ENCODE assay signal across 12 cellular contexts in the genomic region with DNA sequence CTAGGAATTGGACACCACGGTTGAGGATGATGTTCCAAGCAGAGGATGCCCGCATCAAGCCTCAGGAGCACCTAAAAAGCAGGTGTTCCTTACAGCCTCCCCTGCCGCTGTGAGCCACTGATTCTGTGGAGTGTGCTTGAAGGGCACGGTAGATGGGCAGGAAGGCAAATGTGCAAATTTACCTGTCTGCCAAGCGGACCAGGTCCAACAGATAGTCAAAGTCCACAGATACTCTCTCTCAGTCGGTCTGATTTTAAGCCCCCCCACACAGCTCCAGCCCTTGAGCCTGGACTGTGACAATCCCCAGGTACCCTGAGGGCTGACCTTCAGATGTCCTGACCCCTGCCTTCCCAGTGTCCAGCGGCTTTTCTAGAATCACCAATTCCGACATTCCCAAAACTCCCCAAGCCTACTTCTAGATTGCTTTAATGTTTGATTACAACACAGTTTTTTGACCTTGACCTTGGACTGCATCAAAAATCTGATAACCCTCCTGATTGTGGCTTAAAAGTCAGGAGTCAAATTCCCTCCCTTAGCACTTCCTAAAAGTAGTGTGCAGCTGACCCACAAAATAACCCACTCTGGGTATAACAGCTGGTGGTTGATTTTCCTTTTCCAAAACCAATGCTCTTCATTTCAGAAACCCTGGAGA.
DNase-seq lines count a peak whose midpoint lies in the region; ATAC-seq and TF ChIP-seq lines count a peak whose summit lies in the region.
"Had no signal": no experiment of that assay in that cellular context is flagged by ENCODE, and none has a peak within 500 bp of the region (broad histone marks: within the 10 kb centered on the region; RNA-seq: fewer than 3 reads in every experiment).

No MANE protein-coding gene starts in this region.

- TF ChIP-seq CTCF in IMR-90 (conservative IDR thresholded peaks at IDR 0.05; ENCODE audit: low read depth, low read length) (no peak), MCF 10A (IDR thresholded peaks at IDR 0.05; ENCODE audit: unreplicated experiment) (no peak)

- no peaks in the 10 kb centered on the region for H3K4me1 Mint-ChIP-seq in MCF 10A (ENCODE audit: insufficient read depth, unreplicated experiment)
- H3K4me1 Mint-ChIP-seq: B cell had no signal

- CTCF ChIA-PET in IMR-90 (lab: Yijun Ruan, JAX) (interaction anchor here (0.5 kb wide), 1 partner anchor 611 kb away, joined by 3 read pairs; no protein-coding TSS in a partner anchor), MCF 10A (lab: Yijun Ruan, JAX) (interaction anchor here (0.6 to 1.3 kb wide), 3 partner anchors 514 to 1333 kb away, joined by 3 to 5 read pairs (median 5); no protein-coding TSS in a partner anchor)

- H4K8ac ChIP-seq in IMR-90 (ENCODE audit: low read depth in 2 of 2, low read length in 2 of 2), result 0 out of 4 replicates have a peak overlapping the region, but pooled peaks of 1 of the 2 experiments have one; percentile 4

- no peaks in the 10 kb centered on the region for H3K27me3 Mint-ChIP-seq in MCF 10A (ENCODE audit: insufficient read depth, unreplicated experiment)

- H3K27ac Mint-ChIP-seq in MCF 10A (ENCODE audit: low read depth, unreplicated experiment), result no peak overlapping the region
- H3K27ac Mint-ChIP-seq: B cell; CD8-positive, alpha-beta T cell had no signal

- TF ChIP-seq POLR2A in IMR-90 (IDR thresholded peaks at IDR 0.05; ENCODE audit: low read depth, low read length) (no peak), GM18505 (IDR thresholded peaks at IDR 0.05; ENCODE audit: borderline replicate concordance, extremely low read depth, insufficient read depth, insufficient read length) (no peak)

- peak overlapping the region; percentile 4 for H3K4ac ChIP-seq in IMR-90 (ENCODE audit: low read depth, low read length)

- no peaks in the 10 kb centered on the region for H3K27me3 ChIP-seq in IMR-90 (ENCODE audit: control insufficient read depth, insufficient read depth, low read length)
- H3K27me3 ChIP-seq in GM23248 (replicated peaks; ENCODE audit: insufficient read depth), result no peaks in the 10 kb centered on the region
- H3K27me3 ChIP-seq: BLaER1 treated with 17β-estradiol and CSF1 and Interleukin-3, amounts not matched to agents 10 nM and 100 nM had no signal

- H4K5ac ChIP-seq in IMR-90 (ENCODE audit: low read depth, low read length), result no peak overlapping the region; the same call in 1 of the 2 replicates

- peak overlapping the region; percentile 9; the same call in 1 of the 3 replicates for H2BK15ac ChIP-seq in IMR-90 (ENCODE audit: low read depth, low read length)

- peaks cover 0 to 8% of the 10 kb centered on the region in 2 experiments; a peak in 1 of 4 replicates for H3K79me1 ChIP-seq in IMR-90 (ENCODE audit: low read depth in 1 of 2, low read length in 2 of 2)

- no peaks in the 10 kb centered on the region for H3K9me3 Mint-ChIP-seq in MCF 10A (ENCODE audit: unreplicated experiment)
- H3K9me3 Mint-ChIP-seq: CD8-positive, alpha-beta T cell had no signal

- H3K4me3 Mint-ChIP-seq in MCF 10A (ENCODE audit: unreplicated experiment), result no peak overlapping the region
- H3K4me3 Mint-ChIP-seq: B cell; CD8-positive, alpha-beta T cell had no signal

- dilution Hi-C loops in IMR-90 (cut with HindIII; ENCODE audit: low sequenced_read_pairs, unreplicated experiment), result no loop called here

- no peak overlapping the region for H3K9ac ChIP-seq in IMR-90 (ENCODE audit: low read depth, low read length)
- H3K9ac ChIP-seq in GM23248, result no peak overlapping the region
- H3K9ac ChIP-seq: BLaER1 treated with 17β-estradiol and CSF1 and Interleukin-3, amounts not matched to agents 10 nM and 100 nM had no signal

- POLR2A ChIA-PET in IMR-90 (lab: Charles Lee; ENCODE audit: unreplicated experiment), result no interaction called here
- POLR2A ChIA-PET in MCF 10A (lab: Yijun Ruan, JAX), result no interaction called here

- no peaks in the 10 kb centered on the region for H3K9me2 ChIP-seq in GM23248 (ENCODE audit: insufficient read depth)

- no peak overlapping the region for H3K56ac ChIP-seq in IMR-90 (ENCODE audit: extremely low read depth, insufficient read depth, low read length)

- no peak overlapping the region for H3K4me3 ChIP-seq in IMR-90 (ENCODE audit: insufficient read depth, low read depth, low read length)
- no peak overlapping the region for H3K4me3 ChIP-seq in GM23248
- H3K4me3 ChIP-seq: BLaER1 treated with 17β-estradiol and CSF1 and Interleukin-3, amounts not matched to agents 10 nM and 100 nM; HAP-1 had no signal

- H2AK9ac ChIP-seq in IMR-90 (replicated peaks; ENCODE audit: low read depth, low read length, poor library complexity), result peak overlapping the region; percentile 15

- peak overlapping the region; percentile 75; the same call in 1 of the 2 replicates for H2BK20ac ChIP-seq in IMR-90 (ENCODE audit: low read depth, low read length)

- TF ChIP-seq RAD21 in IMR-90 (IDR thresholded peaks at IDR 0.05; ENCODE audit: low read length), result no peak

- peak overlapping the region; percentile 40 for H2AFZ ChIP-seq in IMR-90 (replicated peaks; ENCODE audit: low read length, poor library complexity)
- H2AFZ ChIP-seq in GM23248, result no peak overlapping the region

- H2BK5ac ChIP-seq in IMR-90 (ENCODE audit: low read depth, low read length, poor library complexity, severe bottlenecking), result no peak overlapping the region

- no peak for DNase-seq in IMR-90
- DNase-seq in left lobe of liver (ENCODE audit: low spot score), result peak; percentile 82
- peak; percentile 17 for DNase-seq in myocyte (ENCODE audit: low read depth)
- no peak for DNase-seq in GM23248
- DNase-seq in MCF 10A (ENCODE audit: unreplicated experiment), result no peak
- DNase-seq: CD8-positive, alpha-beta T cell; DMS79 treated with DMSO at 0.1 percent for 48 hours; GF-D8 had no signal

- intact Hi-C loops in IMR-90 (cut with micrococcal nuclease), result no loop called here
- intact Hi-C loops in MCF 10A (cut with micrococcal nuclease), result loop anchor here (5.0 kb wide), 1 partner anchor 1510 kb away; no protein-coding TSS in a partner anchor

- H4K91ac ChIP-seq in IMR-90 (ENCODE audit: insufficient read depth, low read depth, low read length), result peak overlapping the region; percentile 9

- 100% methylated on average over 3 of the region's 8 CpGs; no CpG with 5 or more reads in 1 of the 2 experiments for WGBS in IMR-90 (ENCODE audit: extremely low coverage in 2 of 2, insufficient read length in 1 of 2), 2 experiments
- 91 to 93% methylated on average over 8 of the region's 8 CpGs for WGBS in GM23248 (ENCODE audit: low coverage in 1 of 2, low lambda C conversion rate in 2 of 2, missing lambda C conversion rate in 2 of 2), 2 experiments

- in situ Hi-C loops in IMR-90 (cut with MboI; ENCODE audit: low sequenced_read_pairs) (no loop called here), GM23248 (cut with MboI) (no loop called here)

- no peak overlapping the region for H3K27ac ChIP-seq in IMR-90 (ENCODE audit: insufficient read depth, low read length)
- no peak overlapping the region for H3K27ac ChIP-seq in GM23248
- H3K27ac ChIP-seq: BLaER1 treated with 17β-estradiol and CSF1 and Interleukin-3, amounts not matched to agents 10 nM and 100 nM had no signal

- peak overlapping the region; percentile 30 for H2BK120ac ChIP-seq in IMR-90 (ENCODE audit: low read depth, low read length)

- 0 out of 2 replicates have a peak, but pooled peaks cover 3% of the 10 kb centered on the region for H3K9me1 ChIP-seq in IMR-90 (ENCODE audit: insufficient read depth, low read length)

- H3K36me3 ChIP-seq in IMR-90 (ENCODE audit: control insufficient read depth, insufficient read depth, low read length) (no peaks in the 10 kb centered on the region), GM23248 (ENCODE audit: low read depth) (no peaks in the 10 kb centered on the region)
- H3K36me3 ChIP-seq: BLaER1 treated with 17β-estradiol and CSF1 and Interleukin-3, amounts not matched to agents 10 nM and 100 nM; HAP-1 had no signal

- H3K9me3 ChIP-seq in IMR-90 (ENCODE audit: control insufficient read depth, insufficient read depth, low read length) (no peaks in the 10 kb centered on the region), GM23248 (ENCODE audit: low read depth) (no peaks in the 10 kb centered on the region)
- H3K9me3 ChIP-seq: BLaER1 treated with 17β-estradiol and CSF1 and Interleukin-3, amounts not matched to agents 10 nM and 100 nM; HAP-1 had no signal

- no peak overlapping the region; the same call in 1 of the 2 replicates for H3K18ac ChIP-seq in IMR-90 (ENCODE audit: low read depth, low read length)

- H3K4me1 ChIP-seq in IMR-90 (ENCODE audit: control insufficient read depth, insufficient read depth, low read length) (peaks cover 6% of the 10 kb centered on the region), GM23248 (ENCODE audit: insufficient read depth) (peaks cover 11% of the 10 kb centered on the region)
- H3K4me1 ChIP-seq: BLaER1 treated with 17β-estradiol and CSF1 and Interleukin-3, amounts not matched to agents 10 nM and 100 nM; HAP-1 had no signal

- H3F3A ChIP-seq in GM23248 (ENCODE audit: insufficient read depth), result no peaks in the 10 kb centered on the region

- H3K14ac ChIP-seq in IMR-90 (replicated peaks; ENCODE audit: low read depth, low read length), result no peak overlapping the region

- H3K23ac ChIP-seq in IMR-90 (ENCODE audit: low read depth, low read length), result no peak overlapping the region

- no peaks in the 10 kb centered on the region for H3K79me2 ChIP-seq in GM23248 (ENCODE audit: insufficient read depth)

- ATAC-seq in IMR-90 (ENCODE audit: low read depth) (no peak), left lobe of liver (peak; percentile 89), GM18505 (IDR thresholded peaks at IDR 0.05; ENCODE audit: unreplicated experiment) (no peak)
- ATAC-seq: CD8-positive, alpha-beta T cell had no signal

- H2AK5ac ChIP-seq in IMR-90 (ENCODE audit: low read depth, low read length), result peak overlapping the region; percentile 23; the same call in 1 of the 2 replicates

- H3K4me2 ChIP-seq in IMR-90 (ENCODE audit: low read depth, low read length) (no peak overlapping the region), GM23248 (ENCODE audit: unreplicated experiment) (no peak overlapping the region)
- H3K4me2 ChIP-seq: BLaER1 treated with 17β-estradiol and CSF1 and Interleukin-3, amounts not matched to agents 10 nM and 100 nM had no signal

- BruUV-seq in IMR-90 (replicated peaks; lab: Mats Ljungman, UMichigan) (no TSS peak), MCF 10A (replicated peaks; lab: Mats Ljungman, UMichigan) (no TSS peak)

- H3K36me3 Mint-ChIP-seq in MCF 10A (ENCODE audit: insufficient read depth, unreplicated experiment), result no peaks in the 10 kb centered on the region
- H3K36me3 Mint-ChIP-seq: CD8-positive, alpha-beta T cell had no signal

- H4K20me1 ChIP-seq in IMR-90 (ENCODE audit: insufficient read depth, low read length) (no peaks in the 10 kb centered on the region), GM23248 (ENCODE audit: insufficient read depth) (no peaks in the 10 kb centered on the region)
- H4K20me1 ChIP-seq: BLaER1 treated with 17β-estradiol and CSF1 and Interleukin-3, amounts not matched to agents 10 nM and 100 nM had no signal

TF ChIP-seq in IMR-90, 13 proteins besides CTCF, POLR2A, EP300 and RAD21 (continues in another document):
- TF ChIP-seq FOS (IDR thresholded peaks at IDR 0.05; ENCODE audit: low read depth, low read length) (no peak), MAZ (IDR thresholded peaks at IDR 0.05; ENCODE audit: borderline replicate concordance, low read depth, low read length) (no peak), CEBPB (IDR thresholded peaks at IDR 0.05; ENCODE audit: low read depth, low read length) (no peak), BHLHE40 (IDR thresholded peaks at IDR 0.05; ENCODE audit: low read depth, low read length) (no peak), RCOR1 (IDR thresholded peaks at IDR 0.05; ENCODE audit: insufficient replicate concordance, low read length) (no peak)

Comparison
In these comparisons a context has a peak if more than half of its experiments do, and no peak if none do; other contexts are left out.
1. DNase-seq: peak in left lobe of liver (single experiment) and myocyte (single experiment); none in IMR-90 (single experiment), GM23248 (single experiment) and MCF 10A (single experiment).